ENCODE assay signal across 23 cellular contexts in the genomic region with DNA sequence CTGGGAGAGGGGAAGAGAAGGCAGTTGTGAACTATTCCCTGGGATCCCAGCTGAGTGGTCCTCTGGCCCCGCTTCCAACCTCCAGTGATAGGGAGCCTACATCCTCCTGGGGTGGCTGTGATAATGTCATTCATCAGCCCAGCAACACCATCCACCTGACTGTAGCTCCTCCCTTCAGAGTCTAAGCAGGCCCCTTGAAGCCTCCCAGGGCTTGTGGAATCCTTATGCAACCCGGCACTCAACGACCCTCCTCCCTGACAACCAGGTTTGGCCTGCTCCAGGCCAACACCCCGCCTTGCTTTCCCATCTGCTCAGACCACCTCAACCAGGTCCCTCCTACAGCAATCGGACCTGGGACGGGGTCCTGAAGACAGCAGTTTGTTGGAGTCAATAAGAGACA.
DNase-seq lines count a peak whose midpoint lies in the region; ATAC-seq and TF ChIP-seq lines count a peak whose summit lies in the region.
"Had no signal": no experiment of that assay in that cellular context is flagged by ENCODE, and none has a peak within 500 bp of the region (broad histone marks: within the 10 kb centered on the region; RNA-seq: fewer than 3 reads in every experiment).

No MANE protein-coding gene starts in this region.

- intact Hi-C loops in sigmoid colon (cut with DNase I): no loop called here
- intact Hi-C loops in gastrocnemius medialis (cut with DNase I; ENCODE audit: low total_unique reads): no loop called here

- no peaks in the 10 kb centered on the region for H3K27me3 ChIP-seq in RWPE2 (ENCODE audit: insufficient read depth, poor library complexity, severe bottlenecking)
- H3K27me3 ChIP-seq in sigmoid colon: no peaks in the 10 kb centered on the region
- no peaks in the 10 kb centered on the region for H3K27me3 ChIP-seq in gastrocnemius medialis
- H3K27me3 ChIP-seq: BLaER1 had no signal

- in situ Hi-C loops in gastrocnemius medialis (cut with MboI; ENCODE audit: low sequenced_read_pairs in 4 of 4): loop anchor here in 1 of 4 donors (25.0 kb wide), 1 partner anchor 236 kb away; no protein-coding TSS in a partner anchor

- H3K4me3 ChIP-seq in RWPE2 (ENCODE audit: severe bottlenecking): no peak overlapping the region
- no peak overlapping the region for H3K4me3 ChIP-seq in sigmoid colon
- no peak overlapping the region for H3K4me3 ChIP-seq in gastrocnemius medialis
- H3K4me3 ChIP-seq: BLaER1, GM12878 had no signal

- peak; percentile 28 for DNase-seq in ELF-1 (ENCODE audit: low read depth, low spot score)
- DNase-seq in RWPE2 (ENCODE audit: low spot score): peak; percentile 19
- DNase-seq in iPS-NIHi7 (ENCODE audit: extremely low spot score): peak; percentile 61
- DNase-seq in sigmoid colon: peak; percentile 43
- DNase-seq in gastrocnemius medialis: no peak
- DNase-seq in COR-L47 (lab: John Stamatoyannopoulos, UW): no peak
- DNase-seq: CD4-positive, alpha-beta T cell; GDM1; Kasumi-1; MV-4-11; NCI-H1105; NCI-H1436 treated with DMSO at 0.1 percent for 48 hours; NCI-H187 treated with DMSO at 0.1 percent for 48 hours; NCI-H2107; NCI-H2227 treated with DMSO at 0.1 percent for 48 hours; NCI-H526 treated with DMSO at 0.1 percent for 48 hours; SHP77 treated with DMSO at 0.1 percent for 48 hours had no signal

- H3K4me1 ChIP-seq in RWPE2 (ENCODE audit: insufficient read depth, poor library complexity, severe bottlenecking) (no peaks in the 10 kb centered on the region), sigmoid colon (peaks cover 0 to 9% (median 4%) of the 10 kb centered on the region in 4 donors), gastrocnemius medialis (peaks cover 4 to 5% of the 10 kb centered on the region in 2 donors)

- H3K9me3 ChIP-seq in RWPE2 (ENCODE audit: severe bottlenecking) (no peaks in the 10 kb centered on the region), sigmoid colon (no peaks in the 10 kb centered on the region), gastrocnemius medialis (no peaks in the 10 kb centered on the region)
- H3K9me3 ChIP-seq: BLaER1 had no signal

- WGBS in sigmoid colon, 2 donors: 70 to 83% methylated on average over 6 of the region's 6 CpGs

- TF ChIP-seq EP300 in sigmoid colon (IDR thresholded peaks at IDR 0.05): no peak

- no peak for TF ChIP-seq POLR2A in sigmoid colon (IDR thresholded peaks at IDR 0.05)
- no peak for TF ChIP-seq POLR2A in gastrocnemius medialis (IDR thresholded peaks at IDR 0.05)

- H3K27ac ChIP-seq in RWPE2 (ENCODE audit: poor library complexity, severe bottlenecking): no peak overlapping the region
- no peak overlapping the region for H3K27ac ChIP-seq in sigmoid colon
- H3K27ac ChIP-seq in gastrocnemius medialis: no peak overlapping the region
- H3K27ac ChIP-seq: BLaER1, RWPE1 had no signal

- H3K36me3 ChIP-seq in RWPE2 (ENCODE audit: low read depth) (no peaks in the 10 kb centered on the region), sigmoid colon (no peaks in the 10 kb centered on the region), gastrocnemius medialis (no peaks in the 10 kb centered on the region)
- H3K36me3 ChIP-seq: BLaER1 had no signal

- no peak for TF ChIP-seq CTCF in RWPE2 (IDR thresholded peaks at IDR 0.05; ENCODE audit: poor library complexity, severe bottlenecking)
- TF ChIP-seq CTCF in sigmoid colon (IDR thresholded peaks at IDR 0.05): no peak
- no peak for TF ChIP-seq CTCF in gastrocnemius medialis (IDR thresholded peaks at IDR 0.05 in 4 of 5, conservative IDR thresholded peaks at IDR 0.05 in 1 of 5)

- ATAC-seq in RWPE2 (ENCODE audit: low read depth) (no peak), GM18517 (IDR thresholded peaks at IDR 0.05; ENCODE audit: unreplicated experiment) (no peak), gastrocnemius medialis (no peak)
- ATAC-seq: GM12878, HepG2, Panc1 had no signal

Comparison
In these comparisons a context has a peak if more than half of its experiments do, and no peak if none do; other contexts are left out.
1. DNase-seq: peak in ELF-1 (single experiment), RWPE2 (single experiment), iPS-NIHi7 (single experiment) and sigmoid colon (single experiment); none in gastrocnemius medialis (0 of 2) and COR-L47 (single experiment).